21 cellular contexts compared by ENCODE assay signal in the genomic region with DNA sequence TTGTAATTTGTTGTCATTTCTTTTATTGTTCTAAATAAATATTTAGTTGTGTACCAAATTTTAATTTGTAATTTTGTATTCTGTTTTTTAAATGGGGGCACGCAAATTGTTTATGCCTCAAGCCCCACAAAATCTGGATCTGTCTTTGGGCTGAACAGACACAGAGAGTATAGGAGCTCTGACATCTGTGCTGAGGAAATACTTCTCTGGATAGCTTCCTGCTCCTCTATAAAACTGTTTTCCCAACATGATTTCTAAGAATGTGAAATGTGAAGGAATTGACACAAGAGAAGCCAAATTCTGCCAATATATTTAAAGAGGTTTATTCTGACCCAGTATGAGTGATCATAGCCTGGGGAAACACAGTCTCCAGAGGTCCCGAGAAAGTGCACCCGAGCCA.
"Had no signal": no experiment of that assay in that cellular context is flagged by ENCODE, and none has a peak within 500 bp of the region (broad histone marks: within the 10 kb centered on the region; RNA-seq: fewer than 3 reads in every experiment).

No MANE protein-coding gene starts in this region.

- H3K36me3 Mint-ChIP-seq: activated naive CD8-positive, alpha-beta T cell treated with anti-CD3 and anti-CD28 coated beads, Interleukin-2, amount 10 ng/mL, durations not matched to agents 7 days and 5 days; memory B cell; natural killer cell treated with Interleukin-12 subunit alpha and Interleukin-12 subunit beta and Interleukin-15 and Interleukin-18, amount 100 ng/mL, for 72 hours; stimulated activated memory B cell treated with anti-CD40 and anti-IgM and Interleukin-4, amounts not matched to agents 10 μg/mL and 1 μg/mL and 100 μg/mL, for 72 hours had no signal

- H3K27me3 Mint-ChIP-seq: activated B cell treated with CpG ODN at 0.5 μM for 24 hours; activated CD4-positive, alpha-beta T cell treated with anti-CD3 and anti-CD28 coated beads, Interleukin-2, amount 10 ng/mL, durations not matched to agents 7 days and 5 days; activated naive CD8-positive, alpha-beta T cell treated with anti-CD3 and anti-CD28 coated beads, Interleukin-2, amount 10 ng/mL, durations not matched to agents 7 days and 5 days; effector memory CD8-positive, alpha-beta T cell; memory B cell; stimulated activated memory B cell treated with anti-CD40 and anti-IgM and Interleukin-4, amounts not matched to agents 10 μg/mL and 1 μg/mL and 100 μg/mL, for 72 hours had no signal

- H3K36me3 ChIP-seq: gastroesophageal sphincter, tibial artery, vagina had no signal

- H3K27ac Mint-ChIP-seq: activated B cell treated with CpG ODN at 0.5 μM for 24 hours; activated CD4-positive, alpha-beta T cell treated with anti-CD3 and anti-CD28 coated beads, Interleukin-2, amount 10 ng/mL, durations not matched to agents 7 days and 5 days; activated naive CD8-positive, alpha-beta T cell treated with anti-CD3 and anti-CD28 coated beads, Interleukin-2, amount 10 ng/mL, durations not matched to agents 7 days and 5 days; effector memory CD8-positive, alpha-beta T cell; memory B cell; natural killer cell treated with Interleukin-12 subunit alpha and Interleukin-12 subunit beta and Interleukin-15 and Interleukin-18, amount 100 ng/mL, for 72 hours; stimulated activated memory B cell treated with anti-CD40 and anti-IgM and Interleukin-4, amounts not matched to agents 10 μg/mL and 1 μg/mL and 100 μg/mL, for 72 hours; T-helper 2 cell treated with Interferon-gamma antibody and Interleukin-4, amounts not matched to agents 5 μg/mL and 100 μg/mL, for 36 hours had no signal

- H3K4me3 Mint-ChIP-seq: activated B cell treated with CpG ODN at 0.5 μM for 24 hours; activated CD4-positive, alpha-beta T cell treated with anti-CD3 and anti-CD28 coated beads, Interleukin-2, amount 10 ng/mL, durations not matched to agents 7 days and 5 days; activated naive CD8-positive, alpha-beta T cell treated with anti-CD3 and anti-CD28 coated beads, Interleukin-2, amount 10 ng/mL, durations not matched to agents 7 days and 5 days; effector memory CD8-positive, alpha-beta T cell; memory B cell; natural killer cell treated with Interleukin-12 subunit alpha and Interleukin-12 subunit beta and Interleukin-15 and Interleukin-18, amount 100 ng/mL, for 72 hours; stimulated activated memory B cell treated with anti-CD40 and anti-IgM and Interleukin-4, amounts not matched to agents 10 μg/mL and 1 μg/mL and 100 μg/mL, for 72 hours; T-helper 2 cell treated with Interferon-gamma antibody and Interleukin-4, amounts not matched to agents 5 μg/mL and 100 μg/mL, for 36 hours had no signal

- H3K9me3 ChIP-seq: gastroesophageal sphincter, tibial artery, vagina had no signal

- H3K9me3 Mint-ChIP-seq: activated B cell treated with CpG ODN at 0.5 μM for 24 hours; activated naive CD8-positive, alpha-beta T cell treated with anti-CD3 and anti-CD28 coated beads, Interleukin-2, amount 10 ng/mL, durations not matched to agents 7 days and 5 days; natural killer cell treated with Interleukin-12 subunit alpha and Interleukin-12 subunit beta and Interleukin-15 and Interleukin-18, amount 100 ng/mL, for 72 hours; stimulated activated memory B cell treated with anti-CD40 and anti-IgM and Interleukin-4, amounts not matched to agents 10 μg/mL and 1 μg/mL and 100 μg/mL, for 72 hours; T-helper 2 cell treated with Interferon-gamma antibody and Interleukin-4, amounts not matched to agents 5 μg/mL and 100 μg/mL, for 36 hours had no signal

- H3K4me3 ChIP-seq: gastroesophageal sphincter, tibial artery, vagina had no signal

- DNase-seq: activated B cell treated with CpG ODN at 0.5 μM for 24 hours; activated CD4-positive, alpha-beta T cell treated with anti-CD3 and anti-CD28 coated beads, Interleukin-2, amount 10 ng/mL, durations not matched to agents 7 days and 5 days; activated naive CD4-positive, alpha-beta T cell; activated naive CD8-positive, alpha-beta T cell treated with anti-CD3 and anti-CD28 coated beads, Interleukin-2, amount 10 ng/mL, durations not matched to agents 7 days and 5 days; anterior cingulate cortex; cerebellar nuclear complex; dermis blood vessel endothelial cell; effector memory CD8-positive, alpha-beta T cell; islet precursor cell; nucleus accumbens; posterior cingulate gyrus; stimulated activated CD4-positive, alpha-beta T cell treated with anti-CD3 and anti-CD28 coated beads, Interleukin-2, amount 100 ng/mL, for 48 hours; tibial artery had no signal

- H3K4me1 ChIP-seq: gastroesophageal sphincter, vagina had no signal

- H3K4me1 Mint-ChIP-seq: activated B cell treated with CpG ODN at 0.5 μM for 24 hours; activated CD4-positive, alpha-beta T cell treated with anti-CD3 and anti-CD28 coated beads, Interleukin-2, amount 10 ng/mL, durations not matched to agents 7 days and 5 days; activated naive CD8-positive, alpha-beta T cell treated with anti-CD3 and anti-CD28 coated beads, Interleukin-2, amount 10 ng/mL, durations not matched to agents 7 days and 5 days; memory B cell; stimulated activated memory B cell treated with anti-CD40 and anti-IgM and Interleukin-4, amounts not matched to agents 10 μg/mL and 1 μg/mL and 100 μg/mL, for 72 hours had no signal

- H3K27ac ChIP-seq: epithelial cell of prostate, gastroesophageal sphincter, tibial artery, vagina had no signal

- ATAC-seq: effector memory CD8-positive, alpha-beta T cell; gastroesophageal sphincter; left lobe of liver; natural killer cell treated with Interleukin-12 subunit alpha and Interleukin-12 subunit beta and Interleukin-15 and Interleukin-18, amount 100 ng/mL, for 72 hours; stimulated activated memory B cell treated with anti-CD40 and anti-IgM and Interleukin-4, amounts not matched to agents 10 μg/mL and 1 μg/mL and 100 μg/mL, for 72 hours had no signal

- H3K27me3 ChIP-seq: gastroesophageal sphincter, tibial artery, vagina had no signal
